18 cellular contexts compared by ENCODE assay signal in the genomic region with DNA sequence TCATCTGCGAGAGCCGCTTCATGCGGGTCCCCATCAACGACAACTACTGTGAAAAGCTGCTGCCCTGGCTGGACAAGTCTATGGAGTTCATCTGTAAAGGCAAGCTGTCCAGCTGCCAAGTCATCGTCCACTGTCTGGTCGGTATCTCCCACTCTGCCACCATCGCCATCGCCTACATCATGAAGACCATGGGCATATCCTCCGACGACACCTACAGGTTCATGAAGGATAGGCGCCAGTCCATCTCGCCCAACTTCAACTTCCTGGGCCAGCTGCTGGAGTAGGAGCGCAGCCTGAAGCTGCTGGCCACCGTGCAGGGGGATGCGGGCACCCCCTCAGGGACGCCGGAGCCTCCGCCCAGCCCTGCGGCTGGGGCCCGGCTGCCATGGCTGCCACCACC. TPM values are rescaled to one million over a fixed set of nuclear protein-coding genes. Genes with fewer than 3 reads are reported as not detected.
DNase-seq lines count a peak whose midpoint lies in the region; ATAC-seq and TF ChIP-seq lines count a peak whose summit lies in the region.
"Had no signal": no experiment of that assay in that cellular context is flagged by ENCODE, and none has a peak within 500 bp of the region (broad histone marks: within the 10 kb centered on the region; RNA-seq: fewer than 3 reads in every experiment).

No MANE protein-coding gene starts in this region.

- H3K9me3 Mint-ChIP-seq in CD4-positive, alpha-beta memory T cell, result peaks cover 0 to 2% (median 0%) of the 10 kb centered on the region in 8 donors
- no peaks in the 10 kb centered on the region for H3K9me3 Mint-ChIP-seq in Calu3 (ENCODE audit: low read depth, unreplicated experiment)
- no peaks in the 10 kb centered on the region for H3K9me3 Mint-ChIP-seq in activated naive CD8-positive, alpha-beta T cell treated with anti-CD3 and anti-CD28 coated beads, Interleukin-2, amount 10 ng/mL, durations not matched to agents 7 days and 5 days
- no peaks in the 10 kb centered on the region for H3K9me3 Mint-ChIP-seq in natural killer cell treated with Interleukin-12 subunit alpha and Interleukin-12 subunit beta and Interleukin-15 and Interleukin-18, amount 100 ng/mL, for 72 hours

- peaks cover 7% of the 10 kb centered on the region for H3K36me3 ChIP-seq in CD4-positive, alpha-beta memory T cell (ENCODE audit: insufficient read depth, low read length)

- CTCF ChIA-PET in CD4-positive, alpha-beta memory T cell (lab: Charles Lee; ENCODE audit: partially characterized antibody), result no interaction called here
- CTCF ChIA-PET in Calu3 (lab: Charles Lee), result no interaction called here

- no peak for TF ChIP-seq CTCF in Calu3 (IDR thresholded peaks at IDR 0.05; ENCODE audit: unreplicated experiment)

- no peaks in the 10 kb centered on the region for H3K27me3 ChIP-seq in CD4-positive, alpha-beta memory T cell (ENCODE audit: insufficient read depth, low read length)
- H3K27me3 ChIP-seq: BE2C, upper lobe of right lung had no signal

- no peak for DNase-seq in CD4-positive, alpha-beta memory T cell
- no peak for DNase-seq in Calu3
- DNase-seq in activated naive CD8-positive, alpha-beta T cell treated with anti-CD3 and anti-CD28 coated beads, Interleukin-2, amount 10 ng/mL, durations not matched to agents 7 days and 5 days, result no peak
- no peak for DNase-seq in natural killer cell treated with Interleukin-12 subunit alpha and Interleukin-12 subunit beta and Interleukin-15 and Interleukin-18, amount 100 ng/mL, for 72 hours (ENCODE audit: low spot score)
- no peak for DNase-seq in MV-4-11 (lab: John Stamatoyannopoulos, UW)
- DNase-seq: activated CD4-positive, alpha-beta T cell treated with anti-CD3 and anti-CD28 coated beads for 48 hours; BE2C; foreskin melanocyte; GM23248; NCI-H2081; NCI-H524; stimulated activated CD4-positive, alpha-beta T cell treated with anti-CD3 and anti-CD28 coated beads, Interleukin-12 subunit alpha, Interleukin-12 subunit beta, amount 100 ng/mL, for 4 hours; T-helper 9 cell; upper lobe of right lung had no signal

- no peak overlapping the region for H3K27ac ChIP-seq in CD4-positive, alpha-beta memory T cell (ENCODE audit: low read depth, low read length)
- H3K27ac ChIP-seq: GM23248, upper lobe of right lung had no signal

- POLR2A ChIA-PET in CD4-positive, alpha-beta memory T cell (lab: Charles Lee; ENCODE audit: partially characterized antibody), result interaction anchor here (2.1 kb wide), 1 partner anchor 11 kb away, joined by 12 read pairs; the partner anchor contains the start of gene SEC24C
- POLR2A ChIA-PET in activated naive CD8-positive, alpha-beta T cell treated with anti-CD3 and anti-CD28 coated beads, Interleukin-2, amount 10 ng/mL, durations not matched to agents 7 days and 5 days (lab: Charles Lee), result interaction anchor here (4.0 kb wide), 1 partner anchor 11 kb away, joined by 47 read pairs; the partner anchor contains the start of gene SEC24C

- H3K4me3 Mint-ChIP-seq in CD4-positive, alpha-beta memory T cell, result peak overlapping the region in 7 of 8 donors; percentile 46 to 68 (median 58)
- peak overlapping the region; percentile 32 for H3K4me3 Mint-ChIP-seq in Calu3 (ENCODE audit: low read depth, unreplicated experiment)
- H3K4me3 Mint-ChIP-seq in activated naive CD8-positive, alpha-beta T cell treated with anti-CD3 and anti-CD28 coated beads, Interleukin-2, amount 10 ng/mL, durations not matched to agents 7 days and 5 days, result peak overlapping the region; percentile 33
- peak overlapping the region; percentile 59 for H3K4me3 Mint-ChIP-seq in natural killer cell treated with Interleukin-12 subunit alpha and Interleukin-12 subunit beta and Interleukin-15 and Interleukin-18, amount 100 ng/mL, for 72 hours

- no peaks in the 10 kb centered on the region for H3K9me3 ChIP-seq in CD4-positive, alpha-beta memory T cell (ENCODE audit: control insufficient read depth in 1 of 2, low read length in 2 of 2)
- H3K9me3 ChIP-seq: BE2C, upper lobe of right lung had no signal

- peaks cover 12 to 33% (median 20%) of the 10 kb centered on the region in 4 donors for H3K4me1 Mint-ChIP-seq in CD4-positive, alpha-beta memory T cell
- H3K4me1 Mint-ChIP-seq in Calu3 (ENCODE audit: low read depth, unreplicated experiment), result no peaks in the 10 kb centered on the region
- peaks cover 7% of the 10 kb centered on the region for H3K4me1 Mint-ChIP-seq in activated naive CD8-positive, alpha-beta T cell treated with anti-CD3 and anti-CD28 coated beads, Interleukin-2, amount 10 ng/mL, durations not matched to agents 7 days and 5 days
- H3K4me1 Mint-ChIP-seq in natural killer cell treated with Interleukin-12 subunit alpha and Interleukin-12 subunit beta and Interleukin-15 and Interleukin-18, amount 100 ng/mL, for 72 hours (ENCODE audit: low read depth in 2 of 2), result peaks cover 9 to 11% of the 10 kb centered on the region in 2 donors

- H3K4me1 ChIP-seq in CD4-positive, alpha-beta memory T cell (ENCODE audit: insufficient read depth, low read length), result peaks cover 15% of the 10 kb centered on the region
- H3K4me1 ChIP-seq: BE2C had no signal

- H3K36me3 Mint-ChIP-seq in CD4-positive, alpha-beta memory T cell, result peaks cover 6 to 23% of the 10 kb centered on the region in 2 donors
- peaks cover 30% of the 10 kb centered on the region for H3K36me3 Mint-ChIP-seq in Calu3 (ENCODE audit: insufficient read depth, unreplicated experiment)
- peaks cover 2% of the 10 kb centered on the region for H3K36me3 Mint-ChIP-seq in activated naive CD8-positive, alpha-beta T cell treated with anti-CD3 and anti-CD28 coated beads, Interleukin-2, amount 10 ng/mL, durations not matched to agents 7 days and 5 days
- H3K36me3 Mint-ChIP-seq in natural killer cell treated with Interleukin-12 subunit alpha and Interleukin-12 subunit beta and Interleukin-15 and Interleukin-18, amount 100 ng/mL, for 72 hours, result no peaks in the 10 kb centered on the region

- no peak for ATAC-seq in activated naive CD8-positive, alpha-beta T cell treated with anti-CD3 and anti-CD28 coated beads, Interleukin-2, amount 10 ng/mL, durations not matched to agents 7 days and 5 days (ENCODE audit: low read depth)
- no peak for ATAC-seq in natural killer cell treated with Interleukin-12 subunit alpha and Interleukin-12 subunit beta and Interleukin-15 and Interleukin-18, amount 100 ng/mL, for 72 hours
- ATAC-seq in HG03108 (IDR thresholded peaks at IDR 0.05; ENCODE audit: unreplicated experiment) (no peak), GM18520 (IDR thresholded peaks at IDR 0.05; ENCODE audit: unreplicated experiment) (no peak), GM18517 (IDR thresholded peaks at IDR 0.05; ENCODE audit: unreplicated experiment) (no peak)
- ATAC-seq: left lobe of liver, upper lobe of right lung had no signal

- no peak overlapping the region for H3K4me3 ChIP-seq in CD4-positive, alpha-beta memory T cell (ENCODE audit: low read length in 2 of 2)
- H3K4me3 ChIP-seq: GM23248, upper lobe of right lung had no signal

- H3K27me3 Mint-ChIP-seq in CD4-positive, alpha-beta memory T cell, result no peaks in the 10 kb centered on the region
- no peaks in the 10 kb centered on the region for H3K27me3 Mint-ChIP-seq in Calu3 (ENCODE audit: unreplicated experiment)
- no peaks in the 10 kb centered on the region for H3K27me3 Mint-ChIP-seq in activated naive CD8-positive, alpha-beta T cell treated with anti-CD3 and anti-CD28 coated beads, Interleukin-2, amount 10 ng/mL, durations not matched to agents 7 days and 5 days
- H3K27me3 Mint-ChIP-seq in natural killer cell treated with Interleukin-12 subunit alpha and Interleukin-12 subunit beta and Interleukin-15 and Interleukin-18, amount 100 ng/mL, for 72 hours, result no peaks in the 10 kb centered on the region

- H3K27ac Mint-ChIP-seq in CD4-positive, alpha-beta memory T cell, result peak overlapping the region in 5 of 7 donors; percentile 30 to 60 (median 41)
- H3K27ac Mint-ChIP-seq in Calu3 (ENCODE audit: unreplicated experiment), result no peak overlapping the region
- no peak overlapping the region for H3K27ac Mint-ChIP-seq in activated naive CD8-positive, alpha-beta T cell treated with anti-CD3 and anti-CD28 coated beads, Interleukin-2, amount 10 ng/mL, durations not matched to agents 7 days and 5 days
- H3K27ac Mint-ChIP-seq in natural killer cell treated with Interleukin-12 subunit alpha and Interleukin-12 subunit beta and Interleukin-15 and Interleukin-18, amount 100 ng/mL, for 72 hours, result peak overlapping the region; percentile 25 to 57

- intact Hi-C loops in CD4-positive, alpha-beta memory T cell (cut with micrococcal nuclease), result loop anchor here (5.0 kb wide), 1 partner anchor 235 kb away; the partner anchor contains the start of gene PPP3CB
- intact Hi-C loops in Calu3 (cut with micrococcal nuclease; ENCODE audit: unreplicated experiment), result no loop called here

- no TSS peak for BruUV-seq in Calu3 (replicated peaks; lab: Mats Ljungman, UMichigan)

RNA-seq across cellular contexts. Expression of gene SEC24C, which starts 11.7 kb away (rescaled TPM):
- total RNA-seq in CD4-positive, alpha-beta memory T cell, result 100 to 1,000 TPM; 126 to 127 TPM
- 10 to 100 TPM; 32.5 to 68.6 TPM for polyA plus RNA-seq in CD4-positive, alpha-beta memory T cell
- total RNA-seq in Calu3 (2022), result 91.7 and 98.4 TPM in 2 replicates
- 10 to 100 TPM; 96.3 to 96.7 TPM for total RNA-seq in activated naive CD8-positive, alpha-beta T cell treated with anti-CD3 and anti-CD28 coated beads, Interleukin-2, amount 10 ng/mL, durations not matched to agents 7 days and 5 days
- total RNA-seq in natural killer cell treated with Interleukin-12 subunit alpha and Interleukin-12 subunit beta and Interleukin-15 and Interleukin-18, amount 100 ng/mL, for 72 hours, result 100 to 1,000 TPM; 152 to 172 TPM

RNA-seq across cellular contexts. Expression of gene AGAP5, which starts 34.5 kb away (rescaled TPM):
- total RNA-seq in CD4-positive, alpha-beta memory T cell, result 10 to 100 TPM; 13.6 to 15.3 TPM
- polyA plus RNA-seq in CD4-positive, alpha-beta memory T cell, result under 1 TPM in 1 of 2 donors, not detected in 1; 0.15 TPM
- total RNA-seq in Calu3 (2022), result 12.1 and 13.4 TPM in 2 replicates
- total RNA-seq in activated naive CD8-positive, alpha-beta T cell treated with anti-CD3 and anti-CD28 coated beads, Interleukin-2, amount 10 ng/mL, durations not matched to agents 7 days and 5 days, result 10 to 100 TPM; 10.2 to 11.3 TPM
- total RNA-seq in natural killer cell treated with Interleukin-12 subunit alpha and Interleukin-12 subunit beta and Interleukin-15 and Interleukin-18, amount 100 ng/mL, for 72 hours, result 10 to 100 TPM in 1 of 2 donors, 1 to 10 TPM in 1; 9.8 to 26.0 TPM

RNA-seq across cellular contexts. Expression of gene CHCHD1, which starts 49.4 kb away (rescaled TPM):
- total RNA-seq in CD4-positive, alpha-beta memory T cell, result 10 to 100 TPM; 21.8 to 24.0 TPM
- 10 to 100 TPM; 33.1 to 56.0 TPM for polyA plus RNA-seq in CD4-positive, alpha-beta memory T cell
- total RNA-seq in Calu3 (2022), result 39.2 and 44.1 TPM in 2 replicates
- total RNA-seq in activated naive CD8-positive, alpha-beta T cell treated with anti-CD3 and anti-CD28 coated beads, Interleukin-2, amount 10 ng/mL, durations not matched to agents 7 days and 5 days, result 10 to 100 TPM; 23.0 to 24.8 TPM
- 10 to 100 TPM; 18.7 to 28.5 TPM for total RNA-seq in natural killer cell treated with Interleukin-12 subunit alpha and Interleukin-12 subunit beta and Interleukin-15 and Interleukin-18, amount 100 ng/mL, for 72 hours

RNA-seq across cellular contexts. Expression of gene ZSWIM8, which starts 53.0 kb away (rescaled TPM):
- total RNA-seq in CD4-positive, alpha-beta memory T cell, result 100 to 1,000 TPM in 1 of 2 experiments, 10 to 100 TPM in 1; 93.3 to 100 TPM
- polyA plus RNA-seq in CD4-positive, alpha-beta memory T cell, result 10 to 100 TPM in 1 of 2 donors, 1 to 10 TPM in 1; 4.5 to 24.6 TPM
- total RNA-seq in Calu3 (2022), result 59.9 and 69.9 TPM in 2 replicates
- total RNA-seq in activated naive CD8-positive, alpha-beta T cell treated with anti-CD3 and anti-CD28 coated beads, Interleukin-2, amount 10 ng/mL, durations not matched to agents 7 days and 5 days, result 10 to 100 TPM; 93.4 to 95.2 TPM
- total RNA-seq in natural killer cell treated with Interleukin-12 subunit alpha and Interleukin-12 subunit beta and Interleukin-15 and Interleukin-18, amount 100 ng/mL, for 72 hours, result 100 to 1,000 TPM; 121 to 148 TPM

Comparison
In these comparisons a context has a peak if more than half of its experiments do, and no peak if none do; other contexts are left out.
1. H3K27ac Mint-ChIP-seq: peak in CD4-positive, alpha-beta memory T cell (5 of 7) and natural killer cell treated with Interleukin-12 subunit alpha and Interleukin-12 subunit beta and Interleukin-15 and Interleukin-18, amount 100 ng/mL, for 72 hours (2 of 2); none in Calu3 (single experiment) and activated naive CD8-positive, alpha-beta T cell treated with anti-CD3 and anti-CD28 coated beads, Interleukin-2, amount 10 ng/mL, durations not matched to agents 7 days and 5 days (single experiment).
2. Peak in every context shown above with its lines, with median percentiles within 50 percentile points of each other: H3K4me3 Mint-ChIP-seq.